1 cellular context compared by ENCODE assay signal in genomic region chr15:98647026-98647773, GRCh38.
TF ChIP-seq lines count a peak whose summit lies in the region.

No MANE protein-coding gene starts in this region.

TF ChIP-seq in K562, 482 proteins besides CTCF, POLR2A, EP300 and RAD21 (continued from another document and continues in another):
- TF ChIP-seq, protein P1, sequence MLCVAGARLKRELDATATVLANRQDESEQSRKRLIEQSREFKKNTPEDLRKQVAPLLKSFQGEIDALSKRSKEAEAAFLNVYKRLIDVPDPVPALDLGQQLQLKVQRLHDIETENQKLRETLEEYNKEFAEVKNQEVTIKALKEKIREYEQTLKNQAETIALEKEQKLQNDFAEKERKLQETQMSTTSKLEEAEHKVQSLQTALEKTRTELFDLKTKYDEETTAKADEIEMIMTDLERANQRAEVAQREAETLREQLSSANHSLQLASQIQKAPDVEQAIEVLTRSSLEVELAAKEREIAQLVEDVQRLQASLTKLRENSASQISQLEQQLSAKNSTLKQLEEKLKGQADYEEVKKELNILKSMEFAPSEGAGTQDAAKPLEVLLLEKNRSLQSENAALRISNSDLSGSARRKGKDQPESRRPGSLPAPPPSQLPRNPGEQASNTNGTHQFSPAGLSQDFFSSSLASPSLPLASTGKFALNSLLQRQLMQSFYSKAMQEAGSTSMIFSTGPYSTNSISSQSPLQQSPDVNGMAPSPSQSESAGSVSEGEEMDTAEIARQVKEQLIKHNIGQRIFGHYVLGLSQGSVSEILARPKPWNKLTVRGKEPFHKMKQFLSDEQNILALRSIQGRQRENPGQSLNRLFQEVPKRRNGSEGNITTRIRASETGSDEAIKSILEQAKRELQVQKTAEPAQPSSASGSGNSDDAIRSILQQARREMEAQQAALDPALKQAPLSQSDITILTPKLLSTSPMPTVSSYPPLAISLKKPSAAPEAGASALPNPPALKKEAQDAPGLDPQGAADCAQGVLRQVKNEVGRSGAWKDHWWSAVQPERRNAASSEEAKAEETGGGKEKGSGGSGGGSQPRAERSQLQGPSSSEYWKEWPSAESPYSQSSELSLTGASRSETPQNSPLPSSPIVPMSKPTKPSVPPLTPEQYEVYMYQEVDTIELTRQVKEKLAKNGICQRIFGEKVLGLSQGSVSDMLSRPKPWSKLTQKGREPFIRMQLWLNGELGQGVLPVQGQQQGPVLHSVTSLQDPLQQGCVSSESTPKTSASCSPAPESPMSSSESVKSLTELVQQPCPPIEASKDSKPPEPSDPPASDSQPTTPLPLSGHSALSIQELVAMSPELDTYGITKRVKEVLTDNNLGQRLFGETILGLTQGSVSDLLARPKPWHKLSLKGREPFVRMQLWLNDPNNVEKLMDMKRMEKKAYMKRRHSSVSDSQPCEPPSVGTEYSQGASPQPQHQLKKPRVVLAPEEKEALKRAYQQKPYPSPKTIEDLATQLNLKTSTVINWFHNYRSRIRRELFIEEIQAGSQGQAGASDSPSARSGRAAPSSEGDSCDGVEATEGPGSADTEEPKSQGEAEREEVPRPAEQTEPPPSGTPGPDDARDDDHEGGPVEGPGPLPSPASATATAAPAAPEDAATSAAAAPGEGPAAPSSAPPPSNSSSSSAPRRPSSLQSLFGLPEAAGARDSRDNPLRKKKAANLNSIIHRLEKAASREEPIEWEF (CRISPR knock-in tag; IDR thresholded peaks at IDR 0.05) = no peak
- TF ChIP-seq, protein P2, sequence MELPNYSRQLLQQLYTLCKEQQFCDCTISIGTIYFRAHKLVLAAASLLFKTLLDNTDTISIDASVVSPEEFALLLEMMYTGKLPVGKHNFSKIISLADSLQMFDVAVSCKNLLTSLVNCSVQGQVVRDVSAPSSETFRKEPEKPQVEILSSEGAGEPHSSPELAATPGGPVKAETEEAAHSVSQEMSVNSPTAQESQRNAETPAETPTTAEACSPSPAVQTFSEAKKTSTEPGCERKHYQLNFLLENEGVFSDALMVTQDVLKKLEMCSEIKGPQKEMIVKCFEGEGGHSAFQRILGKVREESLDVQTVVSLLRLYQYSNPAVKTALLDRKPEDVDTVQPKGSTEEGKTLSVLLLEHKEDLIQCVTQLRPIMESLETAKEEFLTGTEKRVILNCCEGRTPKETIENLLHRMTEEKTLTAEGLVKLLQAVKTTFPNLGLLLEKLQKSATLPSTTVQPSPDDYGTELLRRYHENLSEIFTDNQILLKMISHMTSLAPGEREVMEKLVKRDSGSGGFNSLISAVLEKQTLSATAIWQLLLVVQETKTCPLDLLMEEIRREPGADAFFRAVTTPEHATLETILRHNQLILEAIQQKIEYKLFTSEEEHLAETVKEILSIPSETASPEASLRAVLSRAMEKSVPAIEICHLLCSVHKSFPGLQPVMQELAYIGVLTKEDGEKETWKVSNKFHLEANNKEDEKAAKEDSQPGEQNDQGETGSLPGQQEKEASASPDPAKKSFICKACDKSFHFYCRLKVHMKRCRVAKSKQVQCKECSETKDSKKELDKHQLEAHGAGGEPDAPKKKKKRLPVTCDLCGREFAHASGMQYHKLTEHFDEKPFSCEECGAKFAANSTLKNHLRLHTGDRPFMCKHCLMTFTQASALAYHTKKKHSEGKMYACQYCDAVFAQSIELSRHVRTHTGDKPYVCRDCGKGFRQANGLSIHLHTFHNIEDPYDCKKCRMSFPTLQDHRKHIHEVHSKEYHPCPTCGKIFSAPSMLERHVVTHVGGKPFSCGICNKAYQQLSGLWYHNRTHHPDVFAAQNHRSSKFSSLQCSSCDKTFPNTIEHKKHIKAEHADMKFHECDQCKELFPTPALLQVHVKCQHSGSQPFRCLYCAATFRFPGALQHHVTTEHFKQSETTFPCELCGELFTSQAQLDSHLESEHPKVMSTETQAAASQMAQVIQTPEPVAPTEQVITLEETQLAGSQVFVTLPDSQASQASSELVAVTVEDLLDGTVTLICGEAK (IDR thresholded peaks at IDR 0.05) = no peak
- TF ChIP-seq, protein P2 (CRISPR knock-in tag; IDR thresholded peaks at IDR 0.05) = no peak; the same call in 1 of the 2 replicates
- TF ChIP-seq CBX3 (IDR thresholded peaks at IDR 0.05; ENCODE audit: borderline replicate concordance in 1 of 2, low read length in 2 of 2) (no peak; a peak in 1 of 3 replicates), ID3 (CRISPR knock-in tag; IDR thresholded peaks at IDR 0.05) (no peak), ID3 (tag; IDR thresholded peaks at IDR 0.05) (0 out of 2 replicates have a peak, but pooled peaks have one; percentile 35), ZFPM2 (CRISPR knock-in tag; IDR thresholded peaks at IDR 0.05) (0 out of 2 replicates have a peak, but pooled peaks have one; percentile 13), HLTF (IDR thresholded peaks at IDR 0.05) (no peak), ZNF583 (CRISPR knock-in tag; IDR thresholded peaks at IDR 0.05) (no peak), TBP (optimal IDR thresholded peaks at IDR 0.05; ENCODE audit: low read depth, low read length) (peak; percentile 19), IRF2 (CRISPR knock-in tag; IDR thresholded peaks at IDR 0.05) (0 out of 2 replicates have a peak, but pooled peaks have one; percentile 19), MYBL2 (IDR thresholded peaks at IDR 0.05; ENCODE audit: low read depth) (no peak), MYBL2 (CRISPR knock-in tag; IDR thresholded peaks at IDR 0.05; ENCODE audit: borderline replicate concordance) (no peak), ZNF274 (IDR thresholded peaks at IDR 0.05; ENCODE audit: borderline replicate concordance, low read depth, low read length) (no peak)
- TF ChIP-seq, protein P3, sequence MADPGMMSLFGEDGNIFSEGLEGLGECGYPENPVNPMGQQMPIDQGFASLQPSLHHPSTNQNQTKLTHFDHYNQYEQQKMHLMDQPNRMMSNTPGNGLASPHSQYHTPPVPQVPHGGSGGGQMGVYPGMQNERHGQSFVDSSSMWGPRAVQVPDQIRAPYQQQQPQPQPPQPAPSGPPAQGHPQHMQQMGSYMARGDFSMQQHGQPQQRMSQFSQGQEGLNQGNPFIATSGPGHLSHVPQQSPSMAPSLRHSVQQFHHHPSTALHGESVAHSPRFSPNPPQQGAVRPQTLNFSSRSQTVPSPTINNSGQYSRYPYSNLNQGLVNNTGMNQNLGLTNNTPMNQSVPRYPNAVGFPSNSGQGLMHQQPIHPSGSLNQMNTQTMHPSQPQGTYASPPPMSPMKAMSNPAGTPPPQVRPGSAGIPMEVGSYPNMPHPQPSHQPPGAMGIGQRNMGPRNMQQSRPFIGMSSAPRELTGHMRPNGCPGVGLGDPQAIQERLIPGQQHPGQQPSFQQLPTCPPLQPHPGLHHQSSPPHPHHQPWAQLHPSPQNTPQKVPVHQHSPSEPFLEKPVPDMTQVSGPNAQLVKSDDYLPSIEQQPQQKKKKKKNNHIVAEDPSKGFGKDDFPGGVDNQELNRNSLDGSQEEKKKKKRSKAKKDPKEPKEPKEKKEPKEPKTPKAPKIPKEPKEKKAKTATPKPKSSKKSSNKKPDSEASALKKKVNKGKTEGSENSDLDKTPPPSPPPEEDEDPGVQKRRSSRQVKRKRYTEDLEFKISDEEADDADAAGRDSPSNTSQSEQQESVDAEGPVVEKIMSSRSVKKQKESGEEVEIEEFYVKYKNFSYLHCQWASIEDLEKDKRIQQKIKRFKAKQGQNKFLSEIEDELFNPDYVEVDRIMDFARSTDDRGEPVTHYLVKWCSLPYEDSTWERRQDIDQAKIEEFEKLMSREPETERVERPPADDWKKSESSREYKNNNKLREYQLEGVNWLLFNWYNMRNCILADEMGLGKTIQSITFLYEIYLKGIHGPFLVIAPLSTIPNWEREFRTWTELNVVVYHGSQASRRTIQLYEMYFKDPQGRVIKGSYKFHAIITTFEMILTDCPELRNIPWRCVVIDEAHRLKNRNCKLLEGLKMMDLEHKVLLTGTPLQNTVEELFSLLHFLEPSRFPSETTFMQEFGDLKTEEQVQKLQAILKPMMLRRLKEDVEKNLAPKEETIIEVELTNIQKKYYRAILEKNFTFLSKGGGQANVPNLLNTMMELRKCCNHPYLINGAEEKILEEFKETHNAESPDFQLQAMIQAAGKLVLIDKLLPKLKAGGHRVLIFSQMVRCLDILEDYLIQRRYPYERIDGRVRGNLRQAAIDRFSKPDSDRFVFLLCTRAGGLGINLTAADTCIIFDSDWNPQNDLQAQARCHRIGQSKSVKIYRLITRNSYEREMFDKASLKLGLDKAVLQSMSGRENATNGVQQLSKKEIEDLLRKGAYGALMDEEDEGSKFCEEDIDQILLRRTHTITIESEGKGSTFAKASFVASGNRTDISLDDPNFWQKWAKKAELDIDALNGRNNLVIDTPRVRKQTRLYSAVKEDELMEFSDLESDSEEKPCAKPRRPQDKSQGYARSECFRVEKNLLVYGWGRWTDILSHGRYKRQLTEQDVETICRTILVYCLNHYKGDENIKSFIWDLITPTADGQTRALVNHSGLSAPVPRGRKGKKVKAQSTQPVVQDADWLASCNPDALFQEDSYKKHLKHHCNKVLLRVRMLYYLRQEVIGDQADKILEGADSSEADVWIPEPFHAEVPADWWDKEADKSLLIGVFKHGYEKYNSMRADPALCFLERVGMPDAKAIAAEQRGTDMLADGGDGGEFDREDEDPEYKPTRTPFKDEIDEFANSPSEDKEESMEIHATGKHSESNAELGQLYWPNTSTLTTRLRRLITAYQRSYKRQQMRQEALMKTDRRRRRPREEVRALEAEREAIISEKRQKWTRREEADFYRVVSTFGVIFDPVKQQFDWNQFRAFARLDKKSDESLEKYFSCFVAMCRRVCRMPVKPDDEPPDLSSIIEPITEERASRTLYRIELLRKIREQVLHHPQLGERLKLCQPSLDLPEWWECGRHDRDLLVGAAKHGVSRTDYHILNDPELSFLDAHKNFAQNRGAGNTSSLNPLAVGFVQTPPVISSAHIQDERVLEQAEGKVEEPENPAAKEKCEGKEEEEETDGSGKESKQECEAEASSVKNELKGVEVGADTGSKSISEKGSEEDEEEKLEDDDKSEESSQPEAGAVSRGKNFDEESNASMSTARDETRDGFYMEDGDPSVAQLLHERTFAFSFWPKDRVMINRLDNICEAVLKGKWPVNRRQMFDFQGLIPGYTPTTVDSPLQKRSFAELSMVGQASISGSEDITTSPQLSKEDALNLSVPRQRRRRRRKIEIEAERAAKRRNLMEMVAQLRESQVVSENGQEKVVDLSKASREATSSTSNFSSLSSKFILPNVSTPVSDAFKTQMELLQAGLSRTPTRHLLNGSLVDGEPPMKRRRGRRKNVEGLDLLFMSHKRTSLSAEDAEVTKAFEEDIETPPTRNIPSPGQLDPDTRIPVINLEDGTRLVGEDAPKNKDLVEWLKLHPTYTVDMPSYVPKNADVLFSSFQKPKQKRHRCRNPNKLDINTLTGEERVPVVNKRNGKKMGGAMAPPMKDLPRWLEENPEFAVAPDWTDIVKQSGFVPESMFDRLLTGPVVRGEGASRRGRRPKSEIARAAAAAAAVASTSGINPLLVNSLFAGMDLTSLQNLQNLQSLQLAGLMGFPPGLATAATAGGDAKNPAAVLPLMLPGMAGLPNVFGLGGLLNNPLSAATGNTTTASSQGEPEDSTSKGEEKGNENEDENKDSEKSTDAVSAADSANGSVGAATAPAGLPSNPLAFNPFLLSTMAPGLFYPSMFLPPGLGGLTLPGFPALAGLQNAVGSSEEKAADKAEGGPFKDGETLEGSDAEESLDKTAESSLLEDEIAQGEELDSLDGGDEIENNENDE (IDR thresholded peaks at IDR 0.05; ENCODE audit: low read depth, low read length) = no peak
- TF ChIP-seq, protein P4, sequence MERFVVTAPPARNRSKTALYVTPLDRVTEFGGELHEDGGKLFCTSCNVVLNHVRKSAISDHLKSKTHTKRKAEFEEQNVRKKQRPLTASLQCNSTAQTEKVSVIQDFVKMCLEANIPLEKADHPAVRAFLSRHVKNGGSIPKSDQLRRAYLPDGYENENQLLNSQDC (CRISPR knock-in tag; IDR thresholded peaks at IDR 0.05) = no peak
